8 cellular contexts compared by ENCODE assay signal in the genomic region with DNA sequence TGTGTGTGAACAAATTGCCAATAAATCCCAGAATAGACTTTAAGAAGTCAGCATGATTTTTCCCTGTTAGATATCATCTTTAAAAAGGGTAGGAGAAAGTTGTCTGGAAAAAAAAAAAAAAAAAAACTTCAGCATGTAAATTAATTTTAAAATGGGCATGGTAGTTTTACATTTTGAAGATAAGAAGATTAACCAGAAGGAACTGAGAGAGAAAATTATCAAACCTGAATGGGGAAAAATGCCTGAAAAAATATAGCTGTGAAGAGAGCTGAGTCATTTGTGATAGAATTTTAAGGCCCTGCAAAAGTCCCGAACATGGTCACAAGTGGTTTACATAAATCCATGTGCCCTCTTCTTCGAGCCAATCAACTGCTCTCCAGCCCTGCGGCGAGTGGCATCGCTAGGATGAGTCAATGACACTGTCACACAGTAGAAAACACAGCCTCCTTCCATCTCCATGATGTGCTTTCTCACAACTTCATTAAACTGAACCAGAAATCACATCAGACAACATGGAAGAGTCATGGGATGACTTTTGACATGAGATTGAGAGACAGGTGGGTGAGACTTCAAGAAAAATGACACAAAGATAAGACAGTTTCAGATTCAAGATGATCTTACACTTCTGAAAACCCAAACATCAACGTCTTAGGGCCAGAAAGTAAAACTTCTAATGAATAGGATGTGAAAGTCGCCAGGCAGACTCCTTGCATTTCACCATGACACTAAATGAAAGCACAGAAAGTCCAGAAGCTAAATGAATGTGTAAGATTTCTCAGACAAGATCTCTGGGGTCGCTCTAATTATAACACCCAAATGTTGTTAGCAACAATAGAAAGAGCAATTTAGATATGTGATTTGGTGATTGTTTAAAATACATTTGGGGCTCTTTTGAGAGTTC.
A peak's percentile ranks its signal among the peaks of the same experiment; 100 is the strongest.
DNase-seq lines count a peak whose midpoint lies in the region; ATAC-seq and TF ChIP-seq lines count a peak whose summit lies in the region.

No MANE protein-coding gene starts in this region.

- peak overlapping the region; percentile 32; the same call in 1 of the 2 replicates for H2AFZ ChIP-seq in Loucy (ENCODE audit: low read length)

- CTCF ChIA-PET in CD8-positive, alpha-beta T cell (lab: Charles Lee), result interaction anchor here (0.6 to 1.0 kb wide), 2 partner anchors 9 to 58 kb away, joined by 3 to 4 read pairs; no protein-coding TSS in a partner anchor

- no peaks in the 10 kb centered on the region for H3K36me3 ChIP-seq in CD8-positive, alpha-beta T cell (ENCODE audit: insufficient read depth, low read length)
- no peaks in the 10 kb centered on the region for H3K36me3 ChIP-seq in Loucy (ENCODE audit: insufficient read depth, low read length)

- no peaks in the 10 kb centered on the region for H3K36me3 Mint-ChIP-seq in CD8-positive, alpha-beta T cell
- H3K36me3 Mint-ChIP-seq in activated naive CD4-positive, alpha-beta T cell treated with anti-CD3 and anti-CD28 coated beads, Interleukin-2, amount 50 U/mL, for 72 hours, result peaks cover 0 to 6% of the 10 kb centered on the region in 2 donors

- TF ChIP-seq CTCF in CD8-positive, alpha-beta T cell (IDR thresholded peaks at IDR 0.05), result no peak
- no peak for TF ChIP-seq CTCF in Loucy (conservative IDR thresholded peaks at IDR 0.05; ENCODE audit: low read length)

- no peak overlapping the region for H3K27ac ChIP-seq in CD8-positive, alpha-beta T cell (ENCODE audit: low read depth, low read length)

- H3K79me2 ChIP-seq in Loucy (ENCODE audit: insufficient read depth, low read length), result no peaks in the 10 kb centered on the region

- no peak overlapping the region for H3K4me3 Mint-ChIP-seq in CD8-positive, alpha-beta T cell

- no peak overlapping the region for H3K4me2 ChIP-seq in Loucy (ENCODE audit: low read depth, low read length, poor library complexity, severe bottlenecking)

- no peak overlapping the region for H3K4me3 ChIP-seq in CD8-positive, alpha-beta T cell (ENCODE audit: low read depth, low read length)
- H3K4me3 ChIP-seq in Loucy (ENCODE audit: low read length, poor library complexity, severe bottlenecking), result no peak overlapping the region

- ATAC-seq in CD8-positive, alpha-beta T cell, result peak; percentile 85
- peak; percentile 90 for ATAC-seq in GM21423 (IDR thresholded peaks at IDR 0.05; ENCODE audit: unreplicated experiment)
- peak; percentile 95 to 96 for ATAC-seq in activated naive CD4-positive, alpha-beta T cell treated with anti-CD3 and anti-CD28 coated beads, Interleukin-2, amount 50 U/mL, for 72 hours

- H3K4me1 Mint-ChIP-seq in CD8-positive, alpha-beta T cell (ENCODE audit: low read depth), result peaks cover 4% of the 10 kb centered on the region

- H3K27me3 ChIP-seq in CD8-positive, alpha-beta T cell (ENCODE audit: insufficient read depth, low read length), result no peaks in the 10 kb centered on the region
- H3K27me3 ChIP-seq in Loucy (ENCODE audit: insufficient read depth, low read length, poor library complexity, severe bottlenecking), result no peaks in the 10 kb centered on the region

- H3K9me2 ChIP-seq in Loucy (replicated peaks; ENCODE audit: low read depth, low read length), result no peaks in the 10 kb centered on the region

- peak in 3 of 7 experiments; percentile 19 to 36 (median 25) for DNase-seq in CD8-positive, alpha-beta T cell
- peak; percentile 63 to 80 for DNase-seq in activated naive CD4-positive, alpha-beta T cell treated with anti-CD3 and anti-CD28 coated beads, Interleukin-2, amount 50 U/mL, for 72 hours (ENCODE audit: low spot score in 2 of 2)
- DNase-seq in DMS 273 treated with DMSO at 0.1 percent for 48 hours (lab: John Stamatoyannopoulos, UW) (no peak), NCI-H1092 treated with DMSO at 0.1 percent for 48 hours (lab: John Stamatoyannopoulos, UW) (no peak), 8988T (no peak), D341Med (ENCODE audit: low spot score) (no peak)

- no peaks in the 10 kb centered on the region for H3K9me3 Mint-ChIP-seq in CD8-positive, alpha-beta T cell
- peaks cover 0 to 4% of the 10 kb centered on the region in 2 donors for H3K9me3 Mint-ChIP-seq in activated naive CD4-positive, alpha-beta T cell treated with anti-CD3 and anti-CD28 coated beads, Interleukin-2, amount 50 U/mL, for 72 hours

- no peaks in the 10 kb centered on the region for H3K4me1 ChIP-seq in CD8-positive, alpha-beta T cell (ENCODE audit: insufficient read depth, low read length)
- H3K4me1 ChIP-seq in Loucy (ENCODE audit: insufficient read depth, low read length, poor library complexity, severe bottlenecking), result peaks cover 14% of the 10 kb centered on the region

- H3F3A ChIP-seq in Loucy (ENCODE audit: low read depth), result no peaks in the 10 kb centered on the region

- H3K27me3 Mint-ChIP-seq in CD8-positive, alpha-beta T cell (ENCODE audit: low read depth), result no peaks in the 10 kb centered on the region

- H3K9ac ChIP-seq in Loucy (ENCODE audit: low read depth, low read length, poor library complexity, severe bottlenecking), result no peak overlapping the region

- intact Hi-C loops in CD8-positive, alpha-beta T cell (cut with DNase I, micrococcal nuclease), result no loop called here

- H4K20me1 ChIP-seq in Loucy (ENCODE audit: insufficient read depth, low read length, poor library complexity, severe bottlenecking), result no peaks in the 10 kb centered on the region

- POLR2A ChIA-PET in CD8-positive, alpha-beta T cell (lab: Charles Lee), result interaction anchor here (0.7 kb wide), 1 partner anchor 81 kb away, joined by 4 read pairs; no protein-coding TSS in a partner anchor

- H3K9me3 ChIP-seq in CD8-positive, alpha-beta T cell (ENCODE audit: low read length), result no peaks in the 10 kb centered on the region
- H3K9me3 ChIP-seq in Loucy (ENCODE audit: insufficient read depth, low read depth, low read length), result no peaks in the 10 kb centered on the region

- H3K27ac Mint-ChIP-seq in CD8-positive, alpha-beta T cell, result peak overlapping the region; percentile 15
- H3K27ac Mint-ChIP-seq in activated naive CD4-positive, alpha-beta T cell treated with anti-CD3 and anti-CD28 coated beads, Interleukin-2, amount 50 U/mL, for 72 hours, result peak overlapping the region; percentile 1 to 85

Comparison
In these comparisons a context has a peak if more than half of its experiments do, and no peak if none do; other contexts are left out.
1. DNase-seq: peak in activated naive CD4-positive, alpha-beta T cell treated with anti-CD3 and anti-CD28 coated beads, Interleukin-2, amount 50 U/mL, for 72 hours (2 of 2); none in DMS 273 treated with DMSO at 0.1 percent for 48 hours (single experiment), NCI-H1092 treated with DMSO at 0.1 percent for 48 hours (single experiment), 8988T (single experiment) and D341Med (single experiment).
2. Peak in every context shown above with its lines, with median percentiles within 50 percentile points of each other: ATAC-seq.